8 cellular contexts compared by ENCODE assay signal in genomic region chr1:234125283-234125682, GRCh38.
DNase-seq lines count a peak whose midpoint lies in the region; ATAC-seq, FAIRE-seq and TF ChIP-seq lines count a peak whose summit lies in the region.

No MANE protein-coding gene starts in this region.

- no peak overlapping the region for H4K12ac ChIP-seq in trophoblast cell (ENCODE audit: low read depth, low read length)

- H3K79me2 ChIP-seq in astrocyte (ENCODE audit: insufficient read depth, low read length) (no peaks in the 10 kb centered on the region), trophoblast cell (ENCODE audit: control insufficient read depth, insufficient read depth, low read length, poor library complexity) (no peaks in the 10 kb centered on the region)

- H4K20me1 ChIP-seq in astrocyte (ENCODE audit: insufficient read depth, low read length): no peaks in the 10 kb centered on the region

- POLR2A ChIA-PET in A673 (lab: Charles Lee; ENCODE audit: low non-redundant PET): interaction anchor here (0.6 kb wide), 1 partner anchor 23 kb away, joined by 3 read pairs; no protein-coding TSS in a partner anchor

- H3K36me3 ChIP-seq in A673 (ENCODE audit: insufficient read depth, low read length, poor library complexity, severe bottlenecking) (no peaks in the 10 kb centered on the region), astrocyte (ENCODE audit: insufficient read depth, low read length) (no peaks in the 10 kb centered on the region), trophoblast cell (ENCODE audit: control insufficient read depth in 1 of 2, insufficient read depth in 2 of 2, low read length in 2 of 2) (no peaks in the 10 kb centered on the region)

- ATAC-seq in GM21528 (IDR thresholded peaks at IDR 0.05; ENCODE audit: low FRiP score, unreplicated experiment): no peak

- no peaks in the 10 kb centered on the region for H3K36me3 Mint-ChIP-seq in astrocyte (ENCODE audit: low read depth, unreplicated experiment)

- H2BK12ac ChIP-seq in trophoblast cell (ENCODE audit: low read length): no peak overlapping the region

- no TSS peak for BruUV-seq in A673 (replicated peaks; lab: Mats Ljungman, UMichigan)

- TF ChIP-seq CTCF in A673 (conservative IDR thresholded peaks at IDR 0.05; ENCODE audit: low read depth, low read length) (peak; percentile 64), astrocyte (IDR thresholded peaks at IDR 0.05; ENCODE audit: insufficient read depth, low read depth, low read length) (peak; percentile 35)

- no peak overlapping the region for H4K8ac ChIP-seq in trophoblast cell (ENCODE audit: low read depth, low read length)

- H3K23ac ChIP-seq in trophoblast cell (ENCODE audit: low read length): no peak overlapping the region

- intact Hi-C loops in A673 (cut with micrococcal nuclease; ENCODE audit: unreplicated experiment): loop anchor here (5.0 kb wide), 1 partner anchor 202 kb away; no protein-coding TSS in a partner anchor

- H2AFZ ChIP-seq in astrocyte (ENCODE audit: low read depth, low read length) (peak overlapping the region; percentile 5), trophoblast cell (ENCODE audit: insufficient read depth, low read length, poor library complexity) (no peak overlapping the region)

- no peak overlapping the region for H3K18ac ChIP-seq in trophoblast cell (ENCODE audit: low read length)

- H3K79me1 ChIP-seq in trophoblast cell (ENCODE audit: low read length): no peaks in the 10 kb centered on the region

- CTCF ChIA-PET in A673 (lab: Charles Lee): interaction anchor here (0.5 to 2.1 kb wide), 4 partner anchors 50 to 692 kb away, joined by 3 to 11 read pairs (median 4); no protein-coding TSS in a partner anchor

- H3K27ac Mint-ChIP-seq in astrocyte (ENCODE audit: unreplicated experiment): no peak overlapping the region

- H3K4me2 ChIP-seq in astrocyte (ENCODE audit: low read length): no peak overlapping the region
- H3K4me2 ChIP-seq in trophoblast cell (ENCODE audit: low read length): no peak overlapping the region

- no peak overlapping the region for H2AK5ac ChIP-seq in trophoblast cell (ENCODE audit: low read length)

- no peak overlapping the region for H2BK5ac ChIP-seq in trophoblast cell (ENCODE audit: low read depth, low read length, poor library complexity)

- no CpG with 5 or more reads among the region's 11 CpGs for WGBS in trophoblast cell (ENCODE audit: extremely low coverage, insufficient coverage, insufficient read length)

- no peak overlapping the region for H3K14ac ChIP-seq in trophoblast cell (ENCODE audit: low read length)

- H3K4me3 Mint-ChIP-seq in astrocyte (ENCODE audit: unreplicated experiment): no peak overlapping the region

- no peak overlapping the region for H3K27ac ChIP-seq in A673 (ENCODE audit: low read depth, low read length, poor library complexity, severe bottlenecking)
- no peak overlapping the region for H3K27ac ChIP-seq in astrocyte (ENCODE audit: low read depth, low read length)
- no peak overlapping the region for H3K27ac ChIP-seq in trophoblast cell (ENCODE audit: low read depth, low read length)

- H3K4me3 ChIP-seq in A673 (ENCODE audit: low read depth, low read length, poor library complexity, severe bottlenecking) (no peak overlapping the region), astrocyte (ENCODE audit: insufficient read depth, low read depth, low read length) (no peak overlapping the region), trophoblast cell (ENCODE audit: low read depth, low read length) (no peak overlapping the region)

- peaks cover 12% of the 10 kb centered on the region for H3K27me3 Mint-ChIP-seq in astrocyte (ENCODE audit: low read depth, unreplicated experiment)

- H3K9ac ChIP-seq in astrocyte (ENCODE audit: low read length): no peak overlapping the region
- H3K9ac ChIP-seq in trophoblast cell (ENCODE audit: low read length): no peak overlapping the region

- DNase-seq in A673 (ENCODE audit: low spot score) (peak; percentile 67), GM19238 (ENCODE audit: insufficient read length, low spot score) (peak; percentile 17), NCI-H748 treated with DMSO at 0.1 percent for 48 hours (lab: John Stamatoyannopoulos, UW) (peak; percentile 28), astrocyte (ENCODE audit: low read depth) (peak; percentile 39), trophoblast cell (peak; percentile 60 to 78), cerebellar cortex (ENCODE audit: low spot score) (no peak), NCI-H1105 (lab: John Stamatoyannopoulos, UW) (no peak)

- no peaks in the 10 kb centered on the region for H3K9me3 Mint-ChIP-seq in astrocyte (ENCODE audit: unreplicated experiment)

- FAIRE-seq in astrocyte (lab: Jason Lieb, UNC): no peak

- H3K27me3 ChIP-seq in A673 (replicated peaks; ENCODE audit: insufficient read depth, low read depth, low read length, poor library complexity) (no peaks in the 10 kb centered on the region), astrocyte (ENCODE audit: insufficient read depth, low read length) (no peaks in the 10 kb centered on the region), trophoblast cell (ENCODE audit: insufficient read depth, low read length) (no peaks in the 10 kb centered on the region)

- H3K4me1 ChIP-seq in A673 (ENCODE audit: insufficient read depth, low read length, poor library complexity, severe bottlenecking): no peaks in the 10 kb centered on the region
- no peaks in the 10 kb centered on the region for H3K4me1 ChIP-seq in astrocyte (ENCODE audit: insufficient read depth, low read length)
- H3K4me1 ChIP-seq in trophoblast cell (ENCODE audit: control insufficient read depth in 1 of 2, insufficient read depth in 2 of 2, low read length in 2 of 2): no peaks in the 10 kb centered on the region

- H4K91ac ChIP-seq in trophoblast cell (ENCODE audit: low read depth, low read length): no peak overlapping the region

- H2BK120ac ChIP-seq in trophoblast cell (ENCODE audit: insufficient read depth, low read length, poor library complexity): no peak overlapping the region

- H3K9me3 ChIP-seq in A673 (ENCODE audit: low read depth, low read length, poor library complexity, severe bottlenecking) (no peaks in the 10 kb centered on the region), astrocyte (ENCODE audit: insufficient read depth, low read depth, low read length) (no peaks in the 10 kb centered on the region), trophoblast cell (ENCODE audit: insufficient read depth, low read depth, low read length) (no peaks in the 10 kb centered on the region)

- no peak overlapping the region for H3K4ac ChIP-seq in trophoblast cell (ENCODE audit: low read depth, low read length)

- H3K4me1 Mint-ChIP-seq in astrocyte (ENCODE audit: low read depth, unreplicated experiment): peaks cover 2% of the 10 kb centered on the region

Comparison
In these comparisons a context has a peak if more than half of its experiments do, and no peak if none do; other contexts are left out.
1. DNase-seq: peak in A673 (single experiment), GM19238 (single experiment), NCI-H748 treated with DMSO at 0.1 percent for 48 hours (single experiment), astrocyte (single experiment) and trophoblast cell (2 of 2); none in cerebellar cortex (single experiment) and NCI-H1105 (single experiment).